Comparison of ENCODE assay signal across 22 cellular contexts in genomic region chr21:36841866-36842265, GRCh38.
DNase-seq lines count a peak whose midpoint lies in the region; ATAC-seq and TF ChIP-seq lines count a peak whose summit lies in the region.
"Had no signal": no experiment of that assay in that cellular context is flagged by ENCODE, and none has a peak within 500 bp of the region (broad histone marks: within the 10 kb centered on the region; RNA-seq: fewer than 3 reads in every experiment).

No MANE protein-coding gene starts in this region.

- intact Hi-C loops in PC-3 (cut with micrococcal nuclease): no loop called here
- intact Hi-C loops in posterior cingulate gyrus (cut with DNase I): no loop called here

- ATAC-seq in PC-3: peak; percentile 91
- no peak for ATAC-seq in HG03175 (IDR thresholded peaks at IDR 0.05; ENCODE audit: unreplicated experiment)
- ATAC-seq: CD8-positive, alpha-beta T cell; K562 had no signal

- H3K4me1 ChIP-seq in PC-3 (ENCODE audit: insufficient read depth, low read length): peaks cover 11% of the 10 kb centered on the region
- H3K4me1 ChIP-seq: Peyer's patch had no signal

- H3K79me2 ChIP-seq in PC-3 (ENCODE audit: low read length): no peaks in the 10 kb centered on the region

- H3F3A ChIP-seq in PC-3 (ENCODE audit: low read length, unreplicated experiment): no peaks in the 10 kb centered on the region

- H3K27ac ChIP-seq in PC-3 (ENCODE audit: low read length): peak overlapping the region; percentile 42
- no peak overlapping the region for H3K27ac ChIP-seq in epithelial cell of prostate
- H3K27ac ChIP-seq: Peyer's patch, SJCRH30 had no signal

- no peaks in the 10 kb centered on the region for H4K20me1 ChIP-seq in PC-3 (ENCODE audit: low read length)

- no peaks in the 10 kb centered on the region for H3K27me3 ChIP-seq in PC-3 (ENCODE audit: low read length)
- H3K27me3 ChIP-seq: Peyer's patch, SJCRH30 had no signal

- H3K27me3 Mint-ChIP-seq in T-helper 2 cell treated with Interferon-gamma antibody and Interleukin-4, amounts not matched to agents 5 μg/mL and 100 μg/mL, for 36 hours (ENCODE audit: low read depth): no peaks in the 10 kb centered on the region

- H3K9me3 Mint-ChIP-seq in T-helper 2 cell treated with Interferon-gamma antibody and Interleukin-4, amounts not matched to agents 5 μg/mL and 100 μg/mL, for 36 hours: no peaks in the 10 kb centered on the region
- H3K9me3 Mint-ChIP-seq: CD8-positive, alpha-beta T cell had no signal

- H3K36me3 ChIP-seq in PC-3 (ENCODE audit: low read depth, low read length): no peaks in the 10 kb centered on the region
- H3K36me3 ChIP-seq: Peyer's patch, SJCRH30 had no signal

- no TSS peak for BruUV-seq in PC-3 (replicated peaks; lab: Mats Ljungman, UMichigan)

- H3K4me3 ChIP-seq in PC-3 (ENCODE audit: low read length): no peak overlapping the region
- H3K4me3 ChIP-seq: K562, Peyer's patch, SJCRH30 had no signal

- POLR2A ChIA-PET in PC-3 (lab: Charles Lee; ENCODE audit: unreplicated experiment): no interaction called here

- no peak for TF ChIP-seq CTCF in PC-3 (conservative IDR thresholded peaks at IDR 0.05; ENCODE audit: low read depth, low read length)

- no peaks in the 10 kb centered on the region for H3K36me3 Mint-ChIP-seq in T-helper 2 cell treated with Interferon-gamma antibody and Interleukin-4, amounts not matched to agents 5 μg/mL and 100 μg/mL, for 36 hours (ENCODE audit: low read depth)

- H3K9me3 ChIP-seq in PC-3 (ENCODE audit: low read length): no peaks in the 10 kb centered on the region
- H3K9me3 ChIP-seq: Peyer's patch, SJCRH30 had no signal

- DNase-seq in HCEC 1CT: peak; percentile 54
- DNase-seq in PC-3: peak; percentile 60
- peak; percentile 3 for DNase-seq in epithelial cell of prostate (ENCODE audit: low read depth, low spot score)
- DNase-seq in activated naive CD4-positive, alpha-beta T cell treated with anti-CD3 and anti-CD28 coated beads, Interleukin-2, amount 50 U/mL, for 16 hours: no peak
- DNase-seq in posterior cingulate gyrus: no peak
- DNase-seq in T-helper 2 cell treated with Interferon-gamma antibody and Interleukin-4, amounts not matched to agents 5 μg/mL and 100 μg/mL, for 36 hours (ENCODE audit: low spot score): no peak
- DNase-seq: ACHN; AML-193; C1 segment of cervical spinal cord; CD8-positive, alpha-beta T cell; DND-41; GDM1; NCI-H1092 treated with DMSO at 0.1 percent for 48 hours; NCI-H146; NCI-H2029; NCI-H226; NCI-H524; NCI-H82; Peyer's patch; SJCRH30 had no signal

- H3K4me1 Mint-ChIP-seq in T-helper 2 cell treated with Interferon-gamma antibody and Interleukin-4, amounts not matched to agents 5 μg/mL and 100 μg/mL, for 36 hours (ENCODE audit: low read depth): peaks cover 3% of the 10 kb centered on the region

- no peak overlapping the region for H3K4me2 ChIP-seq in PC-3 (ENCODE audit: low read length)

- CTCF ChIA-PET in PC-3 (lab: Charles Lee): no interaction called here

- no peak overlapping the region for H2AFZ ChIP-seq in PC-3 (ENCODE audit: low read length)

- no peak overlapping the region for H3K9ac ChIP-seq in PC-3 (ENCODE audit: low read length)

- H3K9me2 ChIP-seq in PC-3 (replicated peaks; ENCODE audit: low read length): no peaks in the 10 kb centered on the region

- H3K27ac Mint-ChIP-seq in T-helper 2 cell treated with Interferon-gamma antibody and Interleukin-4, amounts not matched to agents 5 μg/mL and 100 μg/mL, for 36 hours: no peak overlapping the region
- H3K27ac Mint-ChIP-seq: CD8-positive, alpha-beta T cell had no signal

- no peak overlapping the region for H3K4me3 Mint-ChIP-seq in T-helper 2 cell treated with Interferon-gamma antibody and Interleukin-4, amounts not matched to agents 5 μg/mL and 100 μg/mL, for 36 hours
- H3K4me3 Mint-ChIP-seq: CD8-positive, alpha-beta T cell had no signal

Comparison
In these comparisons a context has a peak if more than half of its experiments do, and no peak if none do; other contexts are left out.
1. DNase-seq: peak in HCEC 1CT (single experiment), PC-3 (single experiment) and epithelial cell of prostate (single experiment); none in activated naive CD4-positive, alpha-beta T cell treated with anti-CD3 and anti-CD28 coated beads, Interleukin-2, amount 50 U/mL, for 16 hours (single experiment), posterior cingulate gyrus (0 of 10) and T-helper 2 cell treated with Interferon-gamma antibody and Interleukin-4, amounts not matched to agents 5 μg/mL and 100 μg/mL, for 36 hours (single experiment).